In the genomic region with DNA sequence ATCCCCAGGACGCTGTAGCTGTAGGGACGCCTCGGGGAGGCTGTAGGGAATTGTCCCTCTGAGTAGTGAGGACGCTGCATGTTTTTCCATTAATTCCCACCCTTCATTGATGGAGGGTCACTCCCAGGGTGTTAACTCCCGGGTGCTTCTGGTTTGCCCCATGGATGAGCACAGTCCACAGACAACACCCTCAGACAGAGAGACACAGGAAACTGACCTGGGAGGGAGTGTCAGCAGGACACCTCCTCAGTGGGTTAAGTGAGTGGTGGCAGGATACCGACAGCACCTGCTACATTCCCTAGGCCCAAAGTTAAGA, we compare ENCODE assay signal across 23 cellular contexts. TPM values are rescaled to one million over a fixed set of nuclear protein-coding genes. Genes with fewer than 3 reads are reported as not detected.
"Had no signal": no experiment of that assay in that cellular context is flagged by ENCODE, and none has a peak within 500 bp of the region (broad histone marks: within the 10 kb centered on the region; RNA-seq: fewer than 3 reads in every experiment).

No MANE protein-coding gene starts in this region.

- DNase-seq: effector CD8-positive, alpha-beta T cell; heart right ventricle; kidney; left colon; left ventricle myocardium superior; naive B cell; small intestine; stimulated activated CD4-positive, alpha-beta T cell treated with anti-CD3 and anti-CD28 coated beads, Interleukin-12 subunit alpha, Interleukin-12 subunit beta, amount 100 ng/mL, for 4 hours; stimulated activated naive CD4-positive, alpha-beta T cell; stomach; transverse colon had no signal

- H3K4me1 Mint-ChIP-seq: naive B cell had no signal

- H3K4me3 ChIP-seq: coronary artery, heart right ventricle, right atrium auricular region, stomach, thoracic aorta, transverse colon had no signal

- H3K4me1 ChIP-seq: heart right ventricle, right atrium auricular region, stomach, transverse colon had no signal

- H3K27ac Mint-ChIP-seq: naive B cell, nephron had no signal

- H3K36me3 ChIP-seq: heart right ventricle, right atrium auricular region, stomach, thoracic aorta, transverse colon had no signal

- H3K36me3 Mint-ChIP-seq: naive B cell had no signal

- H3K4me3 Mint-ChIP-seq: nephron had no signal

- H3K27ac ChIP-seq: coronary artery, heart right ventricle, right atrium auricular region, stomach, thoracic aorta, transverse colon had no signal

- H3K9me3 ChIP-seq: heart right ventricle, right atrium auricular region, stomach, thoracic aorta, transverse colon had no signal

- ATAC-seq: esophagus mucosa, heart right ventricle, left colon, left ventricle myocardium superior had no signal

- H3K27me3 ChIP-seq: right atrium auricular region had no signal

RNA-seq across cellular contexts. Expression of a gene that starts 53.5 kb away (rescaled TPM):
- total RNA-seq: chondrocyte, esophagus mucosa, fibroblast of lung, glomerular endothelial cell, heart right ventricle, kidney, left colon, left ventricle myocardium superior, lung microvascular endothelial cell, osteocyte, posterior vena cava, right atrium auricular region, stomach, thoracic aorta, transverse colon, ureter had no signal
- polyA plus RNA-seq: fibroblast of lung, heart right ventricle, small intestine, stomach had no signal
